In the genomic region with DNA sequence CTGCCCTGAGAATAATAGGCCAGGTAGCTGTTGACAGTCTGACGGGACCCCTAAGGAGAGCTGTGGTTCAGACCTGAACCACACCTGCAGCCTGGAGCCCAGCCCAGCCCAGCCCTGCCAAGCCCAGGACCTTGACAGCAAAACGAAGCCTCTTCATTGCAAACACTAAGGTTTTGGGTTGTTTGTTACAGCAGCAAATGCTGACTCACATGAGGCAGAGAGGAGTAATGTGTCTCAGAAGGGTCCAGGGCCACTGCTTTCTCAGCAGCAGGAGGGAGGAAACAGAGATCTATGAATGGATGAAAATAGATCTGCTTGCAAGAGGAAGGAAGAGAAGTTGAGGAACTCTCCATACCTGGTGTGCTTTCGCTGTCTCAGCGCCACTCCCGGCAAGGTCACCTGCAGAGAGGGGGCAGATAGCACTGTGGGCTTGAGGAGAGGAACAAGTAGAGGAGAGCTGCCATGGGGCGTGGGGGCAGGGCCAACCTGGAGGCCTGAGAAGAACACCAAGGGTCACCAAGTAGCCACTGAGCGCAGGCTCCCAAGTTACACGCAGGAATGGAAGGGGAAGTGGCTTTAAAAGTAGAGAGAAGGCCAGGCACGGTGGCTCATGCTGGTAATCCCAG, we compare ENCODE assay signal across 22 cellular contexts.
"Had no signal": no experiment of that assay in that cellular context is flagged by ENCODE, and none has a peak within 500 bp of the region (broad histone marks: within the 10 kb centered on the region; RNA-seq: fewer than 3 reads in every experiment).

No MANE protein-coding gene starts in this region.

- DNase-seq: activated CD4-positive, alpha-beta T cell treated with anti-CD3 and anti-CD28 coated beads, Interleukin-2, amount 50 U/mL, for 1 hour; activated CD4-positive, CD25-positive, alpha-beta regulatory T cell treated with anti-CD3 and anti-CD28 coated beads, Interleukin-2, amount 50 U/mL, for 72 hours; activated CD8-positive, alpha-beta memory T cell treated with anti-CD3 and anti-CD28 coated beads, Interleukin-2, amount 50 U/mL, for 4 hours; activated effector memory CD4-positive, alpha-beta T cell treated with Interleukin-2 at 50 U/mL for 16 hours; activated naive CD4-positive, alpha-beta T cell treated with anti-CD3 and anti-CD28 coated beads, Interleukin-2, amount 10 ng/mL, durations not matched to agents 7 days and 5 days; activated naive CD8-positive, alpha-beta T cell treated with anti-CD3 and anti-CD28 coated beads, Interleukin-2, amount 50 U/mL, for 24 hours; activated T-cell treated with anti-CD3 and anti-CD28 coated beads, Interleukin-2, amount 50 U/mL, for 48 hours; erythroblast; foreskin melanocyte; kidney; midbrain; nephron progenitor cell; stimulated activated CD4-positive, alpha-beta T cell treated with anti-CD3 and anti-CD28 coated beads, Interleukin-2, amount 100 ng/mL, for 24 hours; stimulated activated naive CD8-positive, alpha-beta T cell treated with anti-CD3 and anti-CD28 coated beads, Interleukin-15, Interleukin-2, amounts not matched to agents 100 U/mL and 50 U/mL, for 24 hours; T-helper 9 cell; transverse colon had no signal

- H3K27ac Mint-ChIP-seq: activated naive CD4-positive, alpha-beta T cell treated with anti-CD3 and anti-CD28 coated beads, Interleukin-2, amount 10 ng/mL, durations not matched to agents 7 days and 5 days; activated naive CD8-positive, alpha-beta T cell treated with anti-CD3 and anti-CD28 coated beads, Interleukin-2, amount 50 U/mL, for 24 hours; nephron progenitor cell had no signal

- H3K4me3 Mint-ChIP-seq: activated naive CD4-positive, alpha-beta T cell treated with anti-CD3 and anti-CD28 coated beads, Interleukin-2, amount 10 ng/mL, durations not matched to agents 7 days and 5 days; activated naive CD8-positive, alpha-beta T cell treated with anti-CD3 and anti-CD28 coated beads, Interleukin-2, amount 50 U/mL, for 24 hours; central memory CD8-positive, alpha-beta T cell; nephron progenitor cell had no signal

- H3K4me3 ChIP-seq: ascending aorta, coronary artery, lung, transverse colon, vagina had no signal

- ATAC-seq: activated naive CD8-positive, alpha-beta T cell treated with anti-CD3 and anti-CD28 coated beads, Interleukin-2, amount 50 U/mL, for 24 hours; left lobe of liver; stimulated activated naive CD8-positive, alpha-beta T cell treated with anti-CD3 and anti-CD28 coated beads, Interleukin-15, Interleukin-2, amounts not matched to agents 100 U/mL and 50 U/mL, for 24 hours had no signal

- H3K4me1 Mint-ChIP-seq: activated naive CD4-positive, alpha-beta T cell treated with anti-CD3 and anti-CD28 coated beads, Interleukin-2, amount 10 ng/mL, durations not matched to agents 7 days and 5 days; activated naive CD8-positive, alpha-beta T cell treated with anti-CD3 and anti-CD28 coated beads, Interleukin-2, amount 50 U/mL, for 24 hours; central memory CD8-positive, alpha-beta T cell had no signal

- H3K9me3 Mint-ChIP-seq: activated naive CD4-positive, alpha-beta T cell treated with anti-CD3 and anti-CD28 coated beads, Interleukin-2, amount 10 ng/mL, durations not matched to agents 7 days and 5 days; activated naive CD8-positive, alpha-beta T cell treated with anti-CD3 and anti-CD28 coated beads, Interleukin-2, amount 50 U/mL, for 24 hours; central memory CD8-positive, alpha-beta T cell had no signal

- H3K27me3 Mint-ChIP-seq: central memory CD8-positive, alpha-beta T cell had no signal

- H3K27ac ChIP-seq: ascending aorta, coronary artery, transverse colon, vagina had no signal

- H3K36me3 Mint-ChIP-seq: activated naive CD4-positive, alpha-beta T cell treated with anti-CD3 and anti-CD28 coated beads, Interleukin-2, amount 10 ng/mL, durations not matched to agents 7 days and 5 days had no signal

- H3K27me3 ChIP-seq: ascending aorta, transverse colon, vagina had no signal

- H3K36me3 ChIP-seq: ascending aorta, transverse colon, vagina had no signal

- H3K9me3 ChIP-seq: ascending aorta, transverse colon, vagina had no signal

- H3K4me1 ChIP-seq: ascending aorta, transverse colon, vagina had no signal
